ENCODE assay signal across 11 cellular contexts in genomic region chr19:17078038-17078919, GRCh38. TPM values are rescaled to one million over a fixed set of nuclear protein-coding genes. Genes with fewer than 3 reads are reported as not detected.
DNase-seq lines count a peak whose midpoint lies in the region; ATAC-seq, FAIRE-seq and TF ChIP-seq lines count a peak whose summit lies in the region.
"Had no signal": no experiment of that assay in that cellular context is flagged by ENCODE, and none has a peak within 500 bp of the region (broad histone marks: within the 10 kb centered on the region; RNA-seq: fewer than 3 reads in every experiment).

No MANE protein-coding gene starts in this region.

- H3K4ac ChIP-seq in IMR-90 (ENCODE audit: low read depth, low read length), result peak overlapping the region; percentile 98

- H2AFZ ChIP-seq in ACC112 (ENCODE audit: low read length, unreplicated experiment) (no peak overlapping the region), IMR-90 (replicated peaks; ENCODE audit: low read length, poor library complexity) (no peak overlapping the region), K562 (ENCODE audit: low read depth, low read length) (no peak overlapping the region)

- no peaks in the 10 kb centered on the region for H3K27me3 Mint-ChIP-seq in naive B cell

- H4K20me1 ChIP-seq in IMR-90 (ENCODE audit: insufficient read depth, low read length) (peaks cover 51% of the 10 kb centered on the region), K562 (replicated peaks; ENCODE audit: control insufficient read depth, insufficient read depth, low read length) (peaks cover 34% of the 10 kb centered on the region)

- peak overlapping the region; percentile 95 for H3K14ac ChIP-seq in IMR-90 (replicated peaks; ENCODE audit: low read depth, low read length)

- TSS peak; percentile 26 for BruUV-seq in IMR-90 (replicated peaks; lab: Mats Ljungman, UMichigan)
- no TSS peak for BruUV-seq in K562 (replicated peaks; lab: Mats Ljungman, UMichigan)

- peak overlapping the region; percentile 99; the same call in 1 of the 2 replicates for H4K91ac ChIP-seq in IMR-90 (ENCODE audit: insufficient read depth, low read depth, low read length)

- POLR2A ChIA-PET in IMR-90 (lab: Charles Lee; ENCODE audit: unreplicated experiment) (no interaction called here), K562 (lab: Yijun Ruan, JAX) (interaction anchor here (0.7 to 0.8 kb wide), 2 partner anchors 18 to 163 kb away, joined by 3 read pairs; no protein-coding TSS in a partner anchor)

- peak overlapping the region; percentile 7 for H3K18ac ChIP-seq in IMR-90 (ENCODE audit: low read depth, low read length)

- peak overlapping the region; percentile 100; the same call in 1 of the 3 replicates for H2BK15ac ChIP-seq in IMR-90 (ENCODE audit: low read depth, low read length)

- H3K23ac ChIP-seq in IMR-90 (ENCODE audit: low read depth, low read length), result peak overlapping the region; percentile 98

- H3K36me3 Mint-ChIP-seq in naive B cell, result no peaks in the 10 kb centered on the region

- H3K36me3 ChIP-seq in ACC112 (ENCODE audit: insufficient read depth, low read length) (no peaks in the 10 kb centered on the region), IMR-90 (ENCODE audit: control insufficient read depth, insufficient read depth, low read length) (peaks cover 7% of the 10 kb centered on the region; the same call in 1 of the 2 replicates), K562 (ENCODE audit: control insufficient read depth, insufficient read depth, low read length) (peaks cover 11% of the 10 kb centered on the region; the same call in 2 of the 3 replicates)

- H2BK20ac ChIP-seq in IMR-90 (ENCODE audit: low read depth, low read length), result no peak overlapping the region

- peak overlapping the region; percentile 99 for H2AK9ac ChIP-seq in IMR-90 (replicated peaks; ENCODE audit: low read depth, low read length, poor library complexity)

- dilution Hi-C loops in IMR-90 (cut with HindIII; ENCODE audit: low sequenced_read_pairs, unreplicated experiment), result no loop called here

- CTCF ChIA-PET in IMR-90 (lab: Yijun Ruan, JAX) (interaction anchor here (0.8 kb wide), 1 partner anchor 10 kb away, joined by 3 read pairs; no protein-coding TSS in a partner anchor), K562 (lab: Yijun Ruan, JAX; ENCODE audit: low intra/inter-chr PET ratio) (no interaction called here)

- peak overlapping the region; percentile 95 for H2BK120ac ChIP-seq in IMR-90 (ENCODE audit: low read depth, low read length)

- FAIRE-seq in K562 (lab: Jason Lieb, UNC), result no peak

- peak overlapping the region; percentile 75 for H3K4me2 ChIP-seq in IMR-90 (ENCODE audit: low read depth, low read length)
- peak overlapping the region; percentile 30; the same call in 1 of the 2 replicates for H3K4me2 ChIP-seq in K562 (ENCODE audit: insufficient read depth, low read length)

- TF ChIP-seq RAD21 in IMR-90 (IDR thresholded peaks at IDR 0.05; ENCODE audit: low read length) (no peak), K562 (CRISPR knock-in tag; conservative IDR thresholded peaks at IDR 0.05 in 1 of 2, IDR thresholded peaks at IDR 0.05 in 1 of 2) (no peak)

- peak overlapping the region; percentile 93 to 98; a peak in 3 of 4 replicates for H4K8ac ChIP-seq in IMR-90 (ENCODE audit: low read depth in 2 of 2, low read length in 2 of 2)

- in situ Hi-C loops in IMR-90 (cut with MboI; ENCODE audit: low sequenced_read_pairs), result no loop called here
- in situ Hi-C loops in K562 (cut with MboI), result no loop called here

- peak overlapping the region; percentile 63 to 100 (median 83) for H3K4me3 Mint-ChIP-seq in naive B cell

- 0 out of 2 replicates have a peak overlapping the region, but pooled peaks have one; percentile 95 for H3K56ac ChIP-seq in IMR-90 (ENCODE audit: extremely low read depth, insufficient read depth, low read length)

- H3K9me1 ChIP-seq in IMR-90 (ENCODE audit: insufficient read depth, low read length) (peaks cover 17% of the 10 kb centered on the region), K562 (ENCODE audit: control insufficient read depth, insufficient read depth, low read length) (peaks cover 3% of the 10 kb centered on the region)

- ATAC-seq in IMR-90 (ENCODE audit: low read depth) (no peak), K562 (no peak), naive B cell (ENCODE audit: low read depth in 2 of 2) (no peak), GM18868 (IDR thresholded peaks at IDR 0.05; ENCODE audit: unreplicated experiment) (no peak)
- ATAC-seq: Right ventricle myocardium inferior had no signal

- H3K9ac ChIP-seq in IMR-90 (ENCODE audit: low read depth, low read length), result peak overlapping the region; percentile 96; the same call in 1 of the 2 replicates
- H3K9ac ChIP-seq in K562 (ENCODE audit: insufficient read depth in 1 of 2, low read depth in 2 of 2, low read length in 2 of 2), result no peak overlapping the region; a peak in 1 of 4 replicates

- H3K4me1 ChIP-seq in ACC112 (ENCODE audit: control insufficient read depth, insufficient read depth, low read length, unreplicated experiment), result peaks cover 37% of the 10 kb centered on the region
- H3K4me1 ChIP-seq in IMR-90 (ENCODE audit: control insufficient read depth, insufficient read depth, low read length), result peaks cover 24% of the 10 kb centered on the region
- H3K4me1 ChIP-seq in K562 (replicated peaks in 1 of 2; ENCODE audit: control insufficient read depth in 2 of 2, insufficient read depth in 2 of 2, low read length in 2 of 2), result peaks cover 25 to 59% of the 10 kb centered on the region in 2 experiments; a peak in 4 of 5 replicates

- no peak for TF ChIP-seq EP300 in K562 (IDR thresholded peaks at IDR 0.05; ENCODE audit: low read length)

- H3K9me3 Mint-ChIP-seq in naive B cell, result no peaks in the 10 kb centered on the region

- peak overlapping the region in 4 of 6 donors; percentile 11 to 71 (median 46) for H3K27ac Mint-ChIP-seq in naive B cell

- H3K79me2 ChIP-seq in ACC112 (ENCODE audit: control insufficient read depth, insufficient read depth, low read length, unreplicated experiment) (peaks cover 82% of the 10 kb centered on the region), K562 (ENCODE audit: control insufficient read depth, insufficient read depth, low read length) (peaks cover 95% of the 10 kb centered on the region)

- peaks cover 70 to 85% (median 84%) of the 10 kb centered on the region in 3 donors for H3K4me1 Mint-ChIP-seq in naive B cell

- intact Hi-C loops in IMR-90 (cut with micrococcal nuclease) (no loop called here), K562 (cut with micrococcal nuclease) (loop anchor here (10.0 kb wide), 1 partner anchor 127 kb away; no protein-coding TSS in a partner anchor)

- H3K27ac ChIP-seq in ACC112 (ENCODE audit: low read depth, low read length), result peak overlapping the region; percentile 98
- peak overlapping the region; percentile 99 for H3K27ac ChIP-seq in IMR-90 (ENCODE audit: insufficient read depth, low read length)
- H3K27ac ChIP-seq in K562 (ENCODE audit: extremely low read depth, low read depth, low read length), result no peak overlapping the region

- H3K4me3 ChIP-seq in ACC112 (ENCODE audit: low read depth, low read length) (peak overlapping the region; percentile 96), IMR-90 (ENCODE audit: insufficient read depth, low read depth, low read length) (no peak overlapping the region), K562 (no peak overlapping the region)

- WGBS in IMR-90 (ENCODE audit: extremely low coverage in 2 of 2, insufficient read length in 1 of 2), 2 experiments, result no CpG with 5 or more reads among the region's 18 CpGs
- WGBS in K562 (ENCODE audit: insufficient coverage, low coverage, missing lambda C conversion rate), result 64% methylated on average over 18 of the region's 18 CpGs

- no peaks in the 10 kb centered on the region for H3K9me3 ChIP-seq in IMR-90 (ENCODE audit: control insufficient read depth, insufficient read depth, low read length)
- no peaks in the 10 kb centered on the region for H3K9me3 ChIP-seq in K562 (replicated peaks; ENCODE audit: control insufficient read depth, insufficient read depth, low read depth, low read length)

- peaks cover 12 to 49% of the 10 kb centered on the region in 2 experiments; a peak in 3 of 4 replicates for H3K79me1 ChIP-seq in IMR-90 (ENCODE audit: low read depth in 1 of 2, low read length in 2 of 2)

- TF ChIP-seq POLR2A in IMR-90 (IDR thresholded peaks at IDR 0.05; ENCODE audit: low read depth, low read length) (0 out of 2 replicates have a peak, but pooled peaks have one; percentile 48), K562 (conservative IDR thresholded peaks at IDR 0.05) (no peak)

- peak overlapping the region; percentile 97 for H2BK5ac ChIP-seq in IMR-90 (ENCODE audit: low read depth, low read length, poor library complexity, severe bottlenecking)

- H3K27me3 ChIP-seq in ACC112 (ENCODE audit: insufficient read depth, low read length), result no peaks in the 10 kb centered on the region
- no peaks in the 10 kb centered on the region for H3K27me3 ChIP-seq in IMR-90 (ENCODE audit: control insufficient read depth, insufficient read depth, low read length)
- H3K27me3 ChIP-seq in K562 (ENCODE audit: control insufficient read depth in 2 of 2, insufficient read depth in 2 of 2, low read length in 2 of 2), result no peaks in the 10 kb centered on the region; a peak in 1 of 5 replicates

- no peak for TF ChIP-seq CTCF in IMR-90 (conservative IDR thresholded peaks at IDR 0.05; ENCODE audit: low read depth, low read length)
- TF ChIP-seq CTCF in K562 (IDR thresholded peaks at IDR 0.05 in 2 of 3, conservative IDR thresholded peaks at IDR 0.05 in 1 of 3; ENCODE audit: insufficient read depth in 2 of 3, low read depth in 1 of 3, low read length in 3 of 3), result no peak

- peak overlapping the region; percentile 100 for H2AK5ac ChIP-seq in IMR-90 (ENCODE audit: low read depth, low read length)

- no peak overlapping the region for H4K5ac ChIP-seq in IMR-90 (ENCODE audit: low read depth, low read length)

- DNase-seq in IMR-90 (no peak), K562 (ENCODE audit: extremely low read depth in 1 of 4, low spot score in 3 of 4) (no peak), naive B cell (no peak), SIG-M5 treated with dmso at 0.1 percent for 504 hours (lab: John Stamatoyannopoulos, UW; ENCODE audit: unreplicated experiment) (no peak), COLO668 (lab: John Stamatoyannopoulos, UW; ENCODE audit: unreplicated experiment) (no peak), SHP77 treated with DMSO at 0.1 percent for 48 hours (lab: John Stamatoyannopoulos, UW) (no peak)
- DNase-seq: DMS79 treated with DMSO at 0.1 percent for 48 hours; stimulated activated CD4-positive, alpha-beta T cell treated with anti-CD3 and anti-CD28 coated beads, Interleukin-1b, Interleukin-23, amount 100 ng/mL, for 48 hours had no signal

RNA-seq across cellular contexts. Expression of gene MYO9B, which starts 2.7 kb away (rescaled TPM):
- 59.7 and 61.8 TPM in 2 replicates for total RNA-seq in IMR-90 (2012; rRNA removed)
- polyA plus RNA-seq in IMR-90 (2012; rRNA removed), result 77.8 and 91.3 TPM in 2 replicates
- 40.1 and 51.5 TPM in 2 replicates for polyA plus RNA-seq in IMR-90 (2012; cell fraction: cytosol; rRNA removed)
- 248 and 366 TPM in 2 replicates for polyA plus RNA-seq in IMR-90 (2012; cell fraction: nucleus; rRNA removed; ENCODE audit: low replicate concordance)
- 236 and 527 TPM in 2 replicates for total RNA-seq in K562 (2011; cell fraction: chromatin; rRNA removed; ENCODE audit: low replicate concordance)
- 224 and 226 TPM in 2 replicates for total RNA-seq in K562 (2011; cell fraction: nucleolus; rRNA removed)
- 197 and 205 TPM in 2 replicates for total RNA-seq in K562 (2011; cell fraction: nucleoplasm; rRNA removed)
- total RNA-seq in K562 (2014; rRNA removed), result 31.7 and 48.0 TPM in 2 replicates
- total RNA-seq in K562 (2014; rRNA removed; fragmentation: Illumina TruSeq; extraction: Trizol), result 17.5 and 18.5 TPM in 2 replicates
- total RNA-seq in K562 (2015; rRNA removed; fragmentation: Illumina TruSeq; extraction: Trizol), result 23.0 and 23.5 TPM in 2 replicates
- 66.5 and 77.6 TPM in 2 replicates for total RNA-seq in K562 (2021)
- 18.7 and 38.8 TPM in 2 replicates for polyA plus RNA-seq in K562 (2011; rRNA removed)
- polyA plus RNA-seq in K562 (2011; cell fraction: cytosol; rRNA removed), result 18.1 and 19.7 TPM in 2 replicates
- polyA plus RNA-seq in K562 (2011; cell fraction: nucleus; rRNA removed), result 257 and 300 TPM in 2 replicates
- polyA plus RNA-seq in K562 (2012), result 42.8 and 67.6 TPM in 2 replicates
- polyA plus RNA-seq in K562 (2014; fragmentation: Illumina TruSeq; extraction: Trizol), result 33.1 and 34.3 TPM in 2 replicates
- polyA plus RNA-seq in K562 (2014; fragmentation: Nextera tagmentation; extraction: Ambion mirVana), result 1 to 10 TPM; 2.4 to 3.0 TPM
- polyA plus RNA-seq in K562 (2014; rRNA removed), result 36.3 and 41.4 TPM in 2 replicates
- polyA minus RNA-seq in K562 (2011; rRNA and poly(A)+ RNA removed), result 30.7 and 36.0 TPM in 2 replicates
- polyA minus RNA-seq in K562 (2011; cell fraction: cytosol; rRNA and poly(A)+ RNA removed), result 38.7 and 60.5 TPM in 2 replicates
- 78.2 and 87.4 TPM in 2 replicates for polyA minus RNA-seq in K562 (2011; cell fraction: nucleus; rRNA and poly(A)+ RNA removed)
- polyA plus RNA-seq in naive B cell (ENCODE audit: low read depth in 6 of 6), result 10 to 100 TPM in 2 of 6 donors, 1 to 10 TPM in 4; 3.1 to 34.9 (median 6.9) TPM

RNA-seq across cellular contexts. Expression of gene HAUS8, which starts 3.0 kb away (rescaled TPM):
- 3.4 and 3.9 TPM in 2 replicates for total RNA-seq in IMR-90 (2012; rRNA removed)
- 12.8 and 14.2 TPM in 2 replicates for polyA plus RNA-seq in IMR-90 (2012; rRNA removed)
- polyA plus RNA-seq in IMR-90 (2012; cell fraction: cytosol; rRNA removed), result 5.6 and 11.0 TPM in 2 replicates
- 9.8 and 12.0 TPM in 2 replicates for polyA plus RNA-seq in IMR-90 (2012; cell fraction: nucleus; rRNA removed; ENCODE audit: low replicate concordance)
- 66.7 and 93.9 TPM in 2 replicates for total RNA-seq in K562 (2011; cell fraction: chromatin; rRNA removed; ENCODE audit: low replicate concordance)
- 51.6 and 54.4 TPM in 2 replicates for total RNA-seq in K562 (2011; cell fraction: nucleolus; rRNA removed)
- total RNA-seq in K562 (2011; cell fraction: nucleoplasm; rRNA removed), result 56.7 and 58.4 TPM in 2 replicates
- total RNA-seq in K562 (2014; rRNA removed), result 23.3 and 28.2 TPM in 2 replicates
- 20.5 and 22.1 TPM in 2 replicates for total RNA-seq in K562 (2014; rRNA removed; fragmentation: Illumina TruSeq; extraction: Trizol)
- 22.6 and 22.8 TPM in 2 replicates for total RNA-seq in K562 (2015; rRNA removed; fragmentation: Illumina TruSeq; extraction: Trizol)
- 44.8 and 49.9 TPM in 2 replicates for total RNA-seq in K562 (2021)
- polyA plus RNA-seq in K562 (2011; rRNA removed), result 36.0 and 37.0 TPM in 2 replicates
- 21.9 and 29.0 TPM in 2 replicates for polyA plus RNA-seq in K562 (2011; cell fraction: cytosol; rRNA removed)
- polyA plus RNA-seq in K562 (2011; cell fraction: nucleus; rRNA removed), result 44.9 and 51.5 TPM in 2 replicates
- 22.9 and 35.2 TPM in 2 replicates for polyA plus RNA-seq in K562 (2012)
- 34.9 and 38.9 TPM in 2 replicates for polyA plus RNA-seq in K562 (2014; fragmentation: Illumina TruSeq; extraction: Trizol)
- 10 to 100 TPM; 34.5 to 53.2 TPM for polyA plus RNA-seq in K562 (2014; fragmentation: Nextera tagmentation; extraction: Ambion mirVana)
- polyA plus RNA-seq in K562 (2014; rRNA removed), result 39.6 and 45.1 TPM in 2 replicates
- polyA minus RNA-seq in K562 (2011; rRNA and poly(A)+ RNA removed), result 20.4 and 22.9 TPM in 2 replicates
- polyA minus RNA-seq in K562 (2011; cell fraction: cytosol; rRNA and poly(A)+ RNA removed), result 18.8 and 19.5 TPM in 2 replicates
- 14.0 and 19.4 TPM in 2 replicates for polyA minus RNA-seq in K562 (2011; cell fraction: nucleus; rRNA and poly(A)+ RNA removed)
- polyA plus RNA-seq in naive B cell (ENCODE audit: low read depth in 6 of 6), result 10 to 100 TPM in 2 of 6 donors, 1 to 10 TPM in 4; 3.9 to 11.4 (median 7.2) TPM

RNA-seq across cellular contexts. Expression of gene CPAMD8, which starts 51.7 kb away (rescaled TPM):
- total RNA-seq in IMR-90 (2012; rRNA removed), result 0.28 and 0.36 TPM in 2 replicates
- polyA plus RNA-seq in IMR-90 (2012; rRNA removed), result 0.63 and 0.79 TPM in 2 replicates
- 0.96 and 1.3 TPM in 2 replicates for polyA plus RNA-seq in IMR-90 (2012; cell fraction: cytosol; rRNA removed)
- 2.5 and 4.3 TPM in 2 replicates for polyA plus RNA-seq in IMR-90 (2012; cell fraction: nucleus; rRNA removed; ENCODE audit: low replicate concordance)
- 7.2 and 17.1 TPM in 2 replicates for total RNA-seq in K562 (2011; cell fraction: chromatin; rRNA removed; ENCODE audit: low replicate concordance)
- 12.9 and 14.3 TPM in 2 replicates for total RNA-seq in K562 (2011; cell fraction: nucleolus; rRNA removed)
- total RNA-seq in K562 (2011; cell fraction: nucleoplasm; rRNA removed), result 12.8 and 15.2 TPM in 2 replicates
- 1.3 and 2.1 TPM in 2 replicates for total RNA-seq in K562 (2014; rRNA removed)
- 0.29 and 0.69 TPM in 2 replicates for total RNA-seq in K562 (2014; rRNA removed; fragmentation: Illumina TruSeq; extraction: Trizol)
- 0.62 and 0.64 TPM in 2 replicates for total RNA-seq in K562 (2015; rRNA removed; fragmentation: Illumina TruSeq; extraction: Trizol)
- 1.5 and 2.0 TPM in 2 replicates for total RNA-seq in K562 (2021)
- 1.7 and 3.0 TPM in 2 replicates for polyA plus RNA-seq in K562 (2011; rRNA removed)
- 3.3 and 4.3 TPM in 2 replicates for polyA plus RNA-seq in K562 (2011; cell fraction: cytosol; rRNA removed)
- polyA plus RNA-seq in K562 (2011; cell fraction: nucleus; rRNA removed), result 7.2 and 7.8 TPM in 2 replicates
- 2.8 and 4.4 TPM in 2 replicates for polyA plus RNA-seq in K562 (2012)
- polyA plus RNA-seq in K562 (2014; fragmentation: Illumina TruSeq; extraction: Trizol), result 1.1 and 1.9 TPM in 2 replicates
- under 1 TPM; 0.20 TPM for polyA plus RNA-seq in K562 (2014; fragmentation: Nextera tagmentation; extraction: Ambion mirVana)
- 1.8 and 2.1 TPM in 2 replicates for polyA plus RNA-seq in K562 (2014; rRNA removed)
- polyA minus RNA-seq in K562 (2011; rRNA and poly(A)+ RNA removed), result 1.4 and 2.1 TPM in 2 replicates
- 1.1 and 4.8 TPM in 2 replicates for polyA minus RNA-seq in K562 (2011; cell fraction: cytosol; rRNA and poly(A)+ RNA removed)
- 2.7 and 5.3 TPM in 2 replicates for polyA minus RNA-seq in K562 (2011; cell fraction: nucleus; rRNA and poly(A)+ RNA removed)
- under 1 TPM in 4 of 6 donors, not detected in 2; 0.12 to 0.65 (median 0.35) TPM for polyA plus RNA-seq in naive B cell (ENCODE audit: low read depth in 6 of 6)
